1 cellular context compared by ENCODE assay signal in the genomic region with DNA sequence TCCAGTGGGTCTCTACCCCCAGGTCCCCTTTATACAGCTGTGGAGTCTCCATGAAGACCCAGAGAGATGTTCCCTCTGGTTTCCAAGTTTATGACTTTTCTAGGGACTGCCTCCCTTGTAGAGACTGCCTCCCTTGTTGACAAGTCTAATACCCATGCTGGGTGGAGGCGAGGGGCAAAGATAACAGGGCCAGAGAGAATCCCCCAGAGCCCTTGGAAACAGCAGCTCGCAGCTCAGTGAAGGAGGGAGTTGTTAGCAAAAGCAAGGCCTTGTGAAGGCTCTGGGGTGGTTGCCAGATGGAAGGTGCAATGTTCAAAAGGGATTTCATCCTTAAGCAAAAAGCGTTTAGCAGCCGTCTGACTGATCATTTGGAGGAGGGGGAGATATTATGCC.
A peak's percentile ranks its signal among the peaks of the same experiment; 100 is the strongest.
TF ChIP-seq lines count a peak whose summit lies in the region.

No MANE protein-coding gene starts in this region.

TF ChIP-seq in K562, 482 proteins besides CTCF, POLR2A, EP300 and RAD21 (continued from another document):
- no peak for TF ChIP-seq CUX1 (CRISPR knock-in tag; IDR thresholded peaks at IDR 0.05)
- TF ChIP-seq ELF2 (CRISPR knock-in tag; IDR thresholded peaks at IDR 0.05) = no peak
- peak in 1 of 2 experiments; percentile 49; a peak in 1 of 4 replicates for TF ChIP-seq FOXA3 (CRISPR knock-in tag; conservative IDR thresholded peaks at IDR 0.05 in 1 of 2, IDR thresholded peaks at IDR 0.05 in 1 of 2)
- no peak for TF ChIP-seq ZNF3 (CRISPR knock-in tag; IDR thresholded peaks at IDR 0.05)
- no peak for TF ChIP-seq MYBL2 (IDR thresholded peaks at IDR 0.05; ENCODE audit: low read depth)
- TF ChIP-seq MYBL2 (CRISPR knock-in tag; IDR thresholded peaks at IDR 0.05; ENCODE audit: borderline replicate concordance) = no peak
- TF ChIP-seq, protein P1, sequence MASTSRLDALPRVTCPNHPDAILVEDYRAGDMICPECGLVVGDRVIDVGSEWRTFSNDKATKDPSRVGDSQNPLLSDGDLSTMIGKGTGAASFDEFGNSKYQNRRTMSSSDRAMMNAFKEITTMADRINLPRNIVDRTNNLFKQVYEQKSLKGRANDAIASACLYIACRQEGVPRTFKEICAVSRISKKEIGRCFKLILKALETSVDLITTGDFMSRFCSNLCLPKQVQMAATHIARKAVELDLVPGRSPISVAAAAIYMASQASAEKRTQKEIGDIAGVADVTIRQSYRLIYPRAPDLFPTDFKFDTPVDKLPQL (IDR thresholded peaks at IDR 0.05; ENCODE audit: extremely low read depth, insufficient read length) = no peak
- TF ChIP-seq PREB (CRISPR knock-in tag; IDR thresholded peaks at IDR 0.05) = no peak
- peak; percentile 1 for TF ChIP-seq TAF1 (IDR thresholded peaks at IDR 0.05; ENCODE audit: control insufficient read depth, extremely low read depth, insufficient read depth, low read length, severe bottlenecking)
